21 cellular contexts compared by ENCODE assay signal in the genomic region with DNA sequence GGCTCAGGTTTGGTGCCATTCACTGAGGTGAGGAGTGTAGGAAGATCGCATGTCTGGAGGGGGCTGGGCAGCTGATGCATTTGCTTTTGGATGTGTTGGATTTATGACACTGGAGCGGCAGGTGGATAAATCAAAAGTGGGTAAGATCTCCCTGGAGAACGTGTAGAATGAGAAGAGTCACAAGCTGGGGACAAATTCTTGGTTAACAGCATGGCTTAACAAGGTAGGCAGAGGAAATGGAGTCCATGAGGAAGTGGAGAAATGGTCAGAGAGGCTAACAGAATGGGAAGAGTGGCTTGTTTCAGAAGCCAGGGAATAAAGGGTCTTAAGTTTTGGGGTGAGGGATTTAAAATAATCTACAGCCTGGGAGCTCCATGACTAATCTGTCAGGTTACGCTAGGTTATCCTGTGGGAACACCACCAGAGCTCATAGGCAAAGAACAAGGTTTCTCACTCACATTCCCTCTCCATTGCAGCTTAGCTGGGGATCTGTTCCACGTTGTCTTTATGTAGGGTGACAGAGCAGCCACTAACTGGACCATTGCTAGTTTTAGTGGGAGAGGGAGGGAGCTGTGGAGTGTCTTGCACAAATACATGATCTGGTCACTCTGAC.
"Had no signal": no experiment of that assay in that cellular context is flagged by ENCODE, and none has a peak within 500 bp of the region (broad histone marks: within the 10 kb centered on the region; RNA-seq: fewer than 3 reads in every experiment).

No MANE protein-coding gene starts in this region.

- H3K27me3 Mint-ChIP-seq: activated B cell treated with CpG ODN at 0.5 μM for 24 hours; activated CD4-positive, alpha-beta T cell treated with anti-CD3 and anti-CD28 coated beads for 36 hours; effector memory CD8-positive, alpha-beta T cell; stimulated activated naive CD8-positive, alpha-beta T cell treated with anti-CD3 and anti-CD28 coated beads, Interleukin-15, amount 100 ng/mL, for 72 hours had no signal

- H3K27me3 ChIP-seq: esophagus squamous epithelium, gastrocnemius medialis, tibial nerve, uterus had no signal

- H3K27ac Mint-ChIP-seq: activated B cell treated with CpG ODN at 0.5 μM for 24 hours; activated CD4-positive, alpha-beta T cell treated with anti-CD3 and anti-CD28 coated beads for 36 hours; effector memory CD8-positive, alpha-beta T cell had no signal

- H3K4me1 ChIP-seq: esophagus squamous epithelium, gastrocnemius medialis, psoas muscle, tibial nerve, uterus had no signal

- H3K4me1 Mint-ChIP-seq: activated B cell treated with CpG ODN at 0.5 μM for 24 hours; activated CD4-positive, alpha-beta T cell treated with anti-CD3 and anti-CD28 coated beads for 36 hours; natural killer cell; stimulated activated naive CD8-positive, alpha-beta T cell treated with anti-CD3 and anti-CD28 coated beads, Interleukin-15, amount 100 ng/mL, for 72 hours had no signal

- H3K9me3 Mint-ChIP-seq: activated B cell treated with CpG ODN at 0.5 μM for 24 hours; activated naive CD4-positive, alpha-beta T cell treated with anti-CD3 and anti-CD28 coated beads, Interleukin-2, amount 50 U/mL, for 72 hours; activated T-cell treated with anti-CD3 and anti-CD28 coated beads, Interleukin-2, amount 50 U/mL, for 4 hours; effector memory CD8-positive, alpha-beta T cell; natural killer cell; stimulated activated naive CD8-positive, alpha-beta T cell treated with anti-CD3 and anti-CD28 coated beads, Interleukin-15, amount 100 ng/mL, for 72 hours had no signal

- H3K4me3 Mint-ChIP-seq: activated B cell treated with CpG ODN at 0.5 μM for 24 hours; activated CD4-positive, alpha-beta T cell treated with anti-CD3 and anti-CD28 coated beads for 36 hours; activated T-cell treated with anti-CD3 and anti-CD28 coated beads, Interleukin-2, amount 50 U/mL, for 4 hours; effector memory CD8-positive, alpha-beta T cell; natural killer cell; stimulated activated naive CD8-positive, alpha-beta T cell treated with anti-CD3 and anti-CD28 coated beads, Interleukin-15, amount 100 ng/mL, for 72 hours had no signal

- DNase-seq: activated B cell treated with CpG ODN at 0.5 μM for 24 hours; activated CD4-positive, alpha-beta T cell treated with anti-CD3 and anti-CD28 coated beads for 36 hours; activated CD4-positive, alpha-beta T cell treated with anti-CD3 and anti-CD28 coated beads, Interleukin-2, amount 50 U/mL, for 48 hours; activated CD8-positive, alpha-beta memory T cell treated with anti-CD3 and anti-CD28 coated beads, Interleukin-2, amount 50 U/mL, for 48 hours; activated T-cell treated with anti-CD3 and anti-CD28 coated beads, Interleukin-2, amount 50 U/mL, for 4 hours; central memory CD4-positive, alpha-beta T cell; effector memory CD8-positive, alpha-beta T cell; esophagus squamous epithelium; gastrocnemius medialis; head of caudate nucleus; midbrain; natural killer cell; psoas muscle; right cardiac atrium; stimulated activated CD4-positive, alpha-beta T cell treated with anti-CD3 and anti-CD28 coated beads, Interleukin-1b, Interleukin-23, amount 100 ng/mL, for 48 hours; stimulated activated naive CD8-positive, alpha-beta T cell treated with anti-CD3 and anti-CD28 coated beads, Interleukin-15, amount 100 ng/mL, for 72 hours; T-helper 1 cell; T-helper 9 cell; uterus had no signal

- H3K36me3 ChIP-seq: uterus had no signal

- H3K4me3 ChIP-seq: esophagus squamous epithelium, gastrocnemius medialis, psoas muscle, tibial nerve, uterus had no signal

- ATAC-seq: activated CD4-positive, alpha-beta T cell treated with anti-CD3 and anti-CD28 coated beads for 36 hours; activated naive CD4-positive, alpha-beta T cell treated with anti-CD3 and anti-CD28 coated beads, Interleukin-2, amount 50 U/mL, for 72 hours; activated T-cell treated with anti-CD3 and anti-CD28 coated beads, Interleukin-2, amount 50 U/mL, for 4 hours; effector memory CD8-positive, alpha-beta T cell; gastrocnemius medialis; natural killer cell; psoas muscle; right cardiac atrium; stimulated activated naive CD8-positive, alpha-beta T cell treated with anti-CD3 and anti-CD28 coated beads, Interleukin-15, amount 100 ng/mL, for 72 hours had no signal

- H3K27ac ChIP-seq: esophagus squamous epithelium, gastrocnemius medialis, psoas muscle, tibial nerve, uterus had no signal
